In genomic region chr17:8630802-8631553, GRCh38 we compare ENCODE assay signal across 8 cellular contexts. TPM values are rescaled to one million over a fixed set of nuclear protein-coding genes. Genes with fewer than 3 reads are reported as not detected.
DNase-seq lines count a peak whose midpoint lies in the region; ATAC-seq and TF ChIP-seq lines count a peak whose summit lies in the region.

No MANE protein-coding gene starts in this region.

- peak overlapping the region; percentile 97 for H3K4me3 Mint-ChIP-seq in activated B cell treated with CpG ODN at 0.5 μM for 24 hours

- intact Hi-C loops in activated B cell treated with CpG ODN at 0.5 μM for 24 hours (cut with micrococcal nuclease): loop anchor here (1.0 to 10.0 kb wide), 6 partner anchors 116 to 946 kb away; partner anchors contain the start of genes CFAP52, NDEL1, NTN1 and RPL26

- no peaks in the 10 kb centered on the region for H3K36me3 Mint-ChIP-seq in activated B cell treated with CpG ODN at 0.5 μM for 24 hours (ENCODE audit: low read depth)

- no peaks in the 10 kb centered on the region for H3K9me3 Mint-ChIP-seq in activated B cell treated with CpG ODN at 0.5 μM for 24 hours

- CTCF ChIA-PET in activated B cell treated with CpG ODN at 0.5 μM for 24 hours (lab: Charles Lee): no interaction called here

- POLR2A ChIA-PET in activated B cell treated with CpG ODN at 0.5 μM for 24 hours (lab: Charles Lee): interaction anchor here (0.6 to 1.6 kb wide), 3 partner anchors 108 to 1873 kb away, joined by 3 to 7 read pairs (median 6); partner anchors contain the start of gene NDEL1

- DNase-seq in 8988T (peak; percentile 93), NCI-H2171 (lab: John Stamatoyannopoulos, UW) (peak; percentile 99), activated B cell treated with CpG ODN at 0.5 μM for 24 hours (peak; percentile 78), inferior parietal cortex (ENCODE audit: extremely low spot score) (peak; percentile 98), smooth muscle cell of the brain vasculature (ENCODE audit: low read depth, low spot score) (peak; percentile 99)
- peak; percentile 83 for DNase-seq in central memory CD4-positive, alpha-beta T cell

- no peak overlapping the region for H3K27ac Mint-ChIP-seq in activated B cell treated with CpG ODN at 0.5 μM for 24 hours

- no peak for TF ChIP-seq CTCF in activated B cell treated with CpG ODN at 0.5 μM for 24 hours (IDR thresholded peaks at IDR 0.05)

- ATAC-seq in GM18858 (IDR thresholded peaks at IDR 0.05; ENCODE audit: unreplicated experiment) (peak; percentile 85), HG03103 (IDR thresholded peaks at IDR 0.05; ENCODE audit: low read depth, unreplicated experiment) (peak; percentile 94), activated B cell treated with CpG ODN at 0.5 μM for 24 hours (ENCODE audit: low read depth) (peak; percentile 97)

- H3K4me1 Mint-ChIP-seq in activated B cell treated with CpG ODN at 0.5 μM for 24 hours: peaks cover 19% of the 10 kb centered on the region

- H3K27me3 Mint-ChIP-seq in activated B cell treated with CpG ODN at 0.5 μM for 24 hours: peaks cover 37% of the 10 kb centered on the region

RNA-seq across cellular contexts. Expression of gene MYH10, which starts 0.5 kb away (rescaled TPM):
- total RNA-seq in activated B cell treated with CpG ODN at 0.5 μM for 24 hours: 2.0 and 3.4 TPM in 2 replicates

Comparison
In these comparisons a context has a peak if more than half of its experiments do, and no peak if none do; other contexts are left out.
1. Peak in every context shown above with its lines: DNase-seq and ATAC-seq.